In genomic region chr6:168951224-168951616, GRCh38 we compare ENCODE assay signal across 1 cellular context.
TF ChIP-seq lines count a peak whose summit lies in the region.

No MANE protein-coding gene starts in this region.

TF ChIP-seq in WTC11, 78 proteins besides CTCF, POLR2A, EP300 and RAD21:
- TF ChIP-seq, protein P1, sequence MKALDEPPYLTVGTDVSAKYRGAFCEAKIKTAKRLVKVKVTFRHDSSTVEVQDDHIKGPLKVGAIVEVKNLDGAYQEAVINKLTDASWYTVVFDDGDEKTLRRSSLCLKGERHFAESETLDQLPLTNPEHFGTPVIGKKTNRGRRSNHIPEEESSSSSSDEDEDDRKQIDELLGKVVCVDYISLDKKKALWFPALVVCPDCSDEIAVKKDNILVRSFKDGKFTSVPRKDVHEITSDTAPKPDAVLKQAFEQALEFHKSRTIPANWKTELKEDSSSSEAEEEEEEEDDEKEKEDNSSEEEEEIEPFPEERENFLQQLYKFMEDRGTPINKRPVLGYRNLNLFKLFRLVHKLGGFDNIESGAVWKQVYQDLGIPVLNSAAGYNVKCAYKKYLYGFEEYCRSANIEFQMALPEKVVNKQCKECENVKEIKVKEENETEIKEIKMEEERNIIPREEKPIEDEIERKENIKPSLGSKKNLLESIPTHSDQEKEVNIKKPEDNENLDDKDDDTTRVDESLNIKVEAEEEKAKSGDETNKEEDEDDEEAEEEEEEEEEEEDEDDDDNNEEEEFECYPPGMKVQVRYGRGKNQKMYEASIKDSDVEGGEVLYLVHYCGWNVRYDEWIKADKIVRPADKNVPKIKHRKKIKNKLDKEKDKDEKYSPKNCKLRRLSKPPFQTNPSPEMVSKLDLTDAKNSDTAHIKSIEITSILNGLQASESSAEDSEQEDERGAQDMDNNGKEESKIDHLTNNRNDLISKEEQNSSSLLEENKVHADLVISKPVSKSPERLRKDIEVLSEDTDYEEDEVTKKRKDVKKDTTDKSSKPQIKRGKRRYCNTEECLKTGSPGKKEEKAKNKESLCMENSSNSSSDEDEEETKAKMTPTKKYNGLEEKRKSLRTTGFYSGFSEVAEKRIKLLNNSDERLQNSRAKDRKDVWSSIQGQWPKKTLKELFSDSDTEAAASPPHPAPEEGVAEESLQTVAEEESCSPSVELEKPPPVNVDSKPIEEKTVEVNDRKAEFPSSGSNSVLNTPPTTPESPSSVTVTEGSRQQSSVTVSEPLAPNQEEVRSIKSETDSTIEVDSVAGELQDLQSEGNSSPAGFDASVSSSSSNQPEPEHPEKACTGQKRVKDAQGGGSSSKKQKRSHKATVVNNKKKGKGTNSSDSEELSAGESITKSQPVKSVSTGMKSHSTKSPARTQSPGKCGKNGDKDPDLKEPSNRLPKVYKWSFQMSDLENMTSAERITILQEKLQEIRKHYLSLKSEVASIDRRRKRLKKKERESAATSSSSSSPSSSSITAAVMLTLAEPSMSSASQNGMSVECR (CRISPR knock-in tag; IDR thresholded peaks at IDR 0.05; ENCODE audit: borderline replicate concordance): no peak
- TF ChIP-seq ZNF121 (CRISPR knock-in tag; IDR thresholded peaks at IDR 0.05): no peak
- no peak for TF ChIP-seq NR1H2 (CRISPR knock-in tag; IDR thresholded peaks at IDR 0.05)
- no peak for TF ChIP-seq TCF7 (CRISPR knock-in tag; IDR thresholded peaks at IDR 0.05; ENCODE audit: low read depth)
